ENCODE assay signal across 10 cellular contexts in the genomic region with DNA sequence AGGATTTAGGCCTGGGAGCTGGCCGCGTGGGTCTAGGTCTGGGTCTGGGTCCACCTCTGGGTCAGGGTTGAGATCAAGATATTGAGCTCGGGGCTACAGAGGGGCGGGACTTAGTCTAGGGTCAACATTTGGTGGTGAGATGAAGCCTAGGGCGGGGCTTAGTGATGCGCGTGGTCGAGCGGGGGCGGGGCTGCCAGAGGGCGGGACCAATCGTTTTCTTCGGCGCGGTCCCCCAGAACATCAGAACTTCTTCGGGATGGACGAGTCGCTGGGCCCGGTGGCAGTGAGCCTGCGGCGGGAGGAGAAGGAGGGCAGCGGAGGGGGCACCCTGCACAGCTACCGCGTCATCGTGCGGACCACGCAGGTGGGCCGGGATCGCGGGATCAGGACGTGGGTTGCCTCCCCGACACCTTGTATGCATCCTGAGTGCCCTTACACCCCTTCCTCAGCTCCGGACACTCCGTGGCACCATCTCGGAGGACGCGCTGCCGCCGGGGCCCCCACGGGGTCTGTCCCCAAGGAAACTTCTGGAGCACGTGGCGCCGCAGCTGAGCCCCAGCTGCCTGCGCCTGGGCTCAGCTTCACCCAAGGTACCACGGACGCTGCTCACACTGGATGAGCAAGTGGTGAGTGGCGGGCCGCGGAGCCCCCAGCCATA. TPM values are rescaled to one million over a fixed set of nuclear protein-coding genes. Genes with fewer than 3 reads are reported as not detected.
DNase-seq lines count a peak whose midpoint lies in the region; ATAC-seq, FAIRE-seq and TF ChIP-seq lines count a peak whose summit lies in the region.
"Had no signal": no experiment of that assay in that cellular context is flagged by ENCODE, and none has a peak within 500 bp of the region (broad histone marks: within the 10 kb centered on the region; RNA-seq: fewer than 3 reads in every experiment).

No MANE protein-coding gene starts in this region.

- no peaks in the 10 kb centered on the region for H3K79me2 ChIP-seq in HepG2 (ENCODE audit: insufficient read depth, low read length)

- no peak for TF ChIP-seq POLR2A in HepG2 (IDR thresholded peaks at IDR 0.05; ENCODE audit: insufficient read depth in 1 of 2, low read depth in 2 of 2, low read length in 2 of 2)
- no peak for TF ChIP-seq POLR2A in tibial nerve (IDR thresholded peaks at IDR 0.05)

- H3K27me3 ChIP-seq in HepG2 (ENCODE audit: control insufficient read depth in 1 of 2, insufficient read depth in 2 of 2, low read length in 2 of 2) (no peaks in the 10 kb centered on the region), tibial nerve (no peaks in the 10 kb centered on the region)
- H3K27me3 ChIP-seq: uterus had no signal

- no peak overlapping the region for H2AFZ ChIP-seq in HepG2 (ENCODE audit: low read length)

- H3K9me3 ChIP-seq in HepG2 (ENCODE audit: low read length) = no peaks in the 10 kb centered on the region
- no peaks in the 10 kb centered on the region for H3K9me3 ChIP-seq in tibial nerve
- H3K9me3 ChIP-seq: uterus had no signal

- H3K27ac Mint-ChIP-seq in activated naive CD8-positive, alpha-beta T cell treated with anti-CD3 and anti-CD28 coated beads, Interleukin-2, amount 10 ng/mL, durations not matched to agents 7 days and 5 days = peak overlapping the region; percentile 89

- TF ChIP-seq RAD21 in HepG2 (CRISPR knock-in tag; IDR thresholded peaks at IDR 0.05) = no peak

- TF ChIP-seq EP300 in HepG2 (IDR thresholded peaks at IDR 0.05; ENCODE audit: low read depth in 2 of 2, low read length in 2 of 2) (no peak), HepG2 (CRISPR knock-in tag; IDR thresholded peaks at IDR 0.05; ENCODE audit: borderline replicate concordance) (no peak), tibial nerve (IDR thresholded peaks at IDR 0.05) (no peak)

- H3K4me3 Mint-ChIP-seq in activated T-cell treated with anti-CD3 and anti-CD28 coated beads, Interleukin-2, amount 50 U/mL, for 4 hours = peak overlapping the region; percentile 89
- peak overlapping the region; percentile 92 for H3K4me3 Mint-ChIP-seq in activated naive CD8-positive, alpha-beta T cell treated with anti-CD3 and anti-CD28 coated beads, Interleukin-2, amount 10 ng/mL, durations not matched to agents 7 days and 5 days

- no peaks in the 10 kb centered on the region for H3K27me3 Mint-ChIP-seq in activated T-cell treated with anti-CD3 and anti-CD28 coated beads, Interleukin-2, amount 50 U/mL, for 4 hours (ENCODE audit: low read depth)
- no peaks in the 10 kb centered on the region for H3K27me3 Mint-ChIP-seq in activated naive CD8-positive, alpha-beta T cell treated with anti-CD3 and anti-CD28 coated beads, Interleukin-2, amount 10 ng/mL, durations not matched to agents 7 days and 5 days

- H3K36me3 ChIP-seq in HepG2 (replicated peaks in 1 of 2; ENCODE audit: control insufficient read depth in 1 of 2, insufficient read depth in 2 of 2, low read length in 2 of 2) (peaks cover 0 to under 1% of the 10 kb centered on the region in 2 experiments; a peak in 1 of 5 replicates), tibial nerve (peaks cover 0 to 64% (median 16%) of the 10 kb centered on the region in 3 donors)
- H3K36me3 ChIP-seq: uterus had no signal

- 95% methylated on average over 32 of the region's 49 CpGs for WGBS in HepG2 (ENCODE audit: low lambda C conversion rate)
- 41 to 56% methylated on average over 37 to 38 of the region's 49 CpGs for WGBS in tibial nerve, 2 donors

- H3K4me2 ChIP-seq in HepG2 (ENCODE audit: low read depth, low read length) = no peak overlapping the region

- H3K4me3 ChIP-seq in HepG2 (replicated peaks in 1 of 3; ENCODE audit: insufficient read depth in 1 of 3, low read depth in 2 of 3, low read length in 3 of 3) = no peak overlapping the region
- H3K4me3 ChIP-seq in tibial nerve = peak overlapping the region in 2 of 4 donors; percentile 70 to 90
- H3K4me3 ChIP-seq: uterus had no signal

- CTCF ChIA-PET in HepG2 (lab: Yijun Ruan, JAX; ENCODE audit: low intra/inter-chr PET ratio, low total read pairs) = no interaction called here

- H3K4me1 Mint-ChIP-seq in activated T-cell treated with anti-CD3 and anti-CD28 coated beads, Interleukin-2, amount 50 U/mL, for 4 hours (ENCODE audit: low read depth) = peaks cover 51% of the 10 kb centered on the region
- peaks cover 37% of the 10 kb centered on the region for H3K4me1 Mint-ChIP-seq in activated naive CD8-positive, alpha-beta T cell treated with anti-CD3 and anti-CD28 coated beads, Interleukin-2, amount 10 ng/mL, durations not matched to agents 7 days and 5 days

- H3K4me1 ChIP-seq in HepG2 (ENCODE audit: insufficient read depth, low read length) (peaks cover 37% of the 10 kb centered on the region), tibial nerve (peaks cover 0 to 71% (median 44%) of the 10 kb centered on the region in 4 donors)

- intact Hi-C loops in HepG2 (cut with micrococcal nuclease; ENCODE audit: unreplicated experiment) = no loop called here

- ATAC-seq in activated T-cell treated with anti-CD3 and anti-CD28 coated beads, Interleukin-2, amount 50 U/mL, for 4 hours = no peak
- no peak for ATAC-seq in activated naive CD8-positive, alpha-beta T cell treated with anti-CD3 and anti-CD28 coated beads, Interleukin-2, amount 10 ng/mL, durations not matched to agents 7 days and 5 days (ENCODE audit: low read depth)
- no peak for ATAC-seq in HepG2
- ATAC-seq in GM21528 (IDR thresholded peaks at IDR 0.05; ENCODE audit: low FRiP score, unreplicated experiment) = no peak
- ATAC-seq in HG02884 (IDR thresholded peaks at IDR 0.05; ENCODE audit: unreplicated experiment) = no peak

- TF ChIP-seq CTCF in HepG2 (CRISPR knock-in tag; IDR thresholded peaks at IDR 0.05) = no peak
- TF ChIP-seq CTCF in tibial nerve (IDR thresholded peaks at IDR 0.05) = no peak

- H4K20me1 ChIP-seq in HepG2 (ENCODE audit: insufficient read depth, low read length) = no peaks in the 10 kb centered on the region

- no peak for DNase-seq in activated T-cell treated with anti-CD3 and anti-CD28 coated beads, Interleukin-2, amount 50 U/mL, for 4 hours
- DNase-seq in activated T-cell treated with anti-CD3 and anti-CD28 coated beads for 4 hours (no peak), HepG2 (ENCODE audit: low spot score) (no peak), tibial nerve (ENCODE audit: low spot score in 2 of 2) (no peak), NCI-H2196 treated with DMSO at 0.1 percent for 48 hours (lab: John Stamatoyannopoulos, UW; ENCODE audit: unreplicated experiment) (no peak)
- DNase-seq in activated naive CD8-positive, alpha-beta T cell treated with anti-CD3 and anti-CD28 coated beads, Interleukin-2, amount 10 ng/mL, durations not matched to agents 7 days and 5 days = no peak
- DNase-seq: uterus had no signal

- H3K9me3 Mint-ChIP-seq in activated T-cell treated with anti-CD3 and anti-CD28 coated beads, Interleukin-2, amount 50 U/mL, for 4 hours = no peaks in the 10 kb centered on the region
- no peaks in the 10 kb centered on the region for H3K9me3 Mint-ChIP-seq in activated naive CD8-positive, alpha-beta T cell treated with anti-CD3 and anti-CD28 coated beads, Interleukin-2, amount 10 ng/mL, durations not matched to agents 7 days and 5 days

- no peak for FAIRE-seq in HepG2 (lab: Jason Lieb, UNC)

- in situ Hi-C loops in HepG2 (cut with HindIII; ENCODE audit: extremely low pct_ligation_motif_present, low pct_unique_long_range_greater_than_20kb) = no loop called here

- H3K36me3 Mint-ChIP-seq in activated T-cell treated with anti-CD3 and anti-CD28 coated beads, Interleukin-2, amount 50 U/mL, for 4 hours (ENCODE audit: insufficient read depth) = peaks cover 10% of the 10 kb centered on the region
- H3K36me3 Mint-ChIP-seq in activated naive CD8-positive, alpha-beta T cell treated with anti-CD3 and anti-CD28 coated beads, Interleukin-2, amount 10 ng/mL, durations not matched to agents 7 days and 5 days = peaks cover 19% of the 10 kb centered on the region

- POLR2A ChIA-PET in activated naive CD8-positive, alpha-beta T cell treated with anti-CD3 and anti-CD28 coated beads, Interleukin-2, amount 10 ng/mL, durations not matched to agents 7 days and 5 days (lab: Charles Lee) = interaction anchor here (9.3 kb wide), 1 partner anchor 10 kb away, joined by 182 read pairs; no protein-coding TSS in a partner anchor
- POLR2A ChIA-PET in HepG2 (lab: Yijun Ruan, JAX) = interaction anchor here (0.9 to 2.8 kb wide), 3 partner anchors 11 to 26 kb away, joined by 3 to 19 read pairs (median 3); no protein-coding TSS in a partner anchor

- H3K9ac ChIP-seq in HepG2 (ENCODE audit: insufficient read depth, low read depth, low read length) = no peak overlapping the region

- H3K27ac ChIP-seq in HepG2 (ENCODE audit: extremely low read length, insufficient read depth, low read length) (no peak overlapping the region), tibial nerve (peak overlapping the region in 3 of 4 donors; percentile 90 to 96 (median 91))
- H3K27ac ChIP-seq: uterus had no signal

- no TSS peak for BruUV-seq in HepG2 (replicated peaks; lab: Mats Ljungman, UMichigan)

RNA-seq across cellular contexts. Expression of gene SIPA1, which starts 4.2 kb away (rescaled TPM):
- 100 to 1,000 TPM in 1 of 3 donors, 10 to 100 TPM in 2; 80.0 to 101 (median 95.4) TPM for total RNA-seq in activated T-cell treated with anti-CD3 and anti-CD28 coated beads, Interleukin-2, amount 50 U/mL, for 4 hours
- total RNA-seq in activated naive CD8-positive, alpha-beta T cell treated with anti-CD3 and anti-CD28 coated beads, Interleukin-2, amount 10 ng/mL, durations not matched to agents 7 days and 5 days = 100 to 1,000 TPM; 245 to 266 TPM
- total RNA-seq in HepG2 (2016; rRNA removed; fragmentation: Illumina TruSeq; extraction: Trizol) (5.4 and 5.8 TPM in 2 replicates), tibial nerve (100 to 1,000 TPM in 1 of 4 donors, 10 to 100 TPM in 3; 50.2 to 103 (median 65.0) TPM)
- total RNA-seq in HepG2 (2016; cell fraction: cytosol; rRNA removed; fragmentation: Illumina TruSeq; extraction: Trizol; ENCODE audit: low read depth) = 2.4 and 2.5 TPM in 2 replicates
- 5.0 and 7.9 TPM in 2 replicates for total RNA-seq in HepG2 (2016; cell fraction: insoluble cytoplasmic fraction; rRNA removed; fragmentation: Illumina TruSeq; extraction: Trizol)
- 5.1 and 6.5 TPM in 2 replicates for total RNA-seq in HepG2 (2016; cell fraction: membrane; rRNA removed; fragmentation: Illumina TruSeq; extraction: Trizol)
- 4.5 and 6.8 TPM in 2 replicates for total RNA-seq in HepG2 (2016; cell fraction: nucleus; rRNA removed; fragmentation: Illumina TruSeq; extraction: Trizol)
- polyA plus RNA-seq in HepG2 (2011; rRNA removed) = 7.7 and 9.1 TPM in 2 replicates
- 4.1 and 8.2 TPM in 2 replicates for polyA plus RNA-seq in HepG2 (2011; cell fraction: cytosol; rRNA removed)
- polyA plus RNA-seq in HepG2 (2011; cell fraction: nucleus; rRNA removed) = 29.6 and 37.0 TPM in 2 replicates
- polyA plus RNA-seq in HepG2 (2012) = 4.6 and 5.8 TPM in 2 replicates
- 2.6 and 2.8 TPM in 2 replicates for polyA plus RNA-seq in HepG2 (2016; cell fraction: cytosol; fragmentation: Illumina TruSeq; extraction: Trizol; ENCODE audit: low read depth)
- 4.1 and 5.0 TPM in 2 replicates for polyA plus RNA-seq in HepG2 (2016; cell fraction: insoluble cytoplasmic fraction; fragmentation: Illumina TruSeq; extraction: Trizol; ENCODE audit: low read depth)
- 4.4 and 5.1 TPM in 2 replicates for polyA plus RNA-seq in HepG2 (2016; cell fraction: membrane; fragmentation: Illumina TruSeq; extraction: Trizol; ENCODE audit: low read depth)
- polyA plus RNA-seq in HepG2 (2016; cell fraction: nucleus; fragmentation: Illumina TruSeq; extraction: Trizol; ENCODE audit: insufficient read depth, low read depth) = 10.2 and 11.1 TPM in 2 replicates
- polyA minus RNA-seq in HepG2 (2011; rRNA and poly(A)+ RNA removed; ENCODE audit: low replicate concordance) = 33.6 and 36.0 TPM in 2 replicates
- polyA minus RNA-seq in HepG2 (2011; cell fraction: cytosol; rRNA and poly(A)+ RNA removed) = 9.0 and 11.6 TPM in 2 replicates
- 6.8 and 10.8 TPM in 2 replicates for polyA minus RNA-seq in HepG2 (2011; cell fraction: nucleus; rRNA and poly(A)+ RNA removed)

RNA-seq across cellular contexts. Expression of gene RELA, which starts 20.6 kb away (rescaled TPM):
- 100 to 1,000 TPM; 108 to 118 (median 111) TPM for total RNA-seq in activated T-cell treated with anti-CD3 and anti-CD28 coated beads, Interleukin-2, amount 50 U/mL, for 4 hours
- total RNA-seq in activated naive CD8-positive, alpha-beta T cell treated with anti-CD3 and anti-CD28 coated beads, Interleukin-2, amount 10 ng/mL, durations not matched to agents 7 days and 5 days = 100 to 1,000 TPM; 112 to 117 TPM
- total RNA-seq in HepG2 (2016; rRNA removed; fragmentation: Illumina TruSeq; extraction: Trizol) (18.7 and 21.4 TPM in 2 replicates), tibial nerve (10 to 100 TPM; 44.6 to 70.8 (median 51.7) TPM)
- total RNA-seq in HepG2 (2016; cell fraction: cytosol; rRNA removed; fragmentation: Illumina TruSeq; extraction: Trizol; ENCODE audit: low read depth) = 13.2 and 15.2 TPM in 2 replicates
- 18.1 and 22.6 TPM in 2 replicates for total RNA-seq in HepG2 (2016; cell fraction: insoluble cytoplasmic fraction; rRNA removed; fragmentation: Illumina TruSeq; extraction: Trizol)
- total RNA-seq in HepG2 (2016; cell fraction: membrane; rRNA removed; fragmentation: Illumina TruSeq; extraction: Trizol) = 29.5 and 31.1 TPM in 2 replicates
- total RNA-seq in HepG2 (2016; cell fraction: nucleus; rRNA removed; fragmentation: Illumina TruSeq; extraction: Trizol) = 22.2 and 24.4 TPM in 2 replicates
- 40.5 and 51.0 TPM in 2 replicates for polyA plus RNA-seq in HepG2 (2011; rRNA removed)
- 17.1 and 18.5 TPM in 2 replicates for polyA plus RNA-seq in HepG2 (2011; cell fraction: cytosol; rRNA removed)
- 130 and 135 TPM in 2 replicates for polyA plus RNA-seq in HepG2 (2011; cell fraction: nucleus; rRNA removed)
- 35.3 and 47.6 TPM in 2 replicates for polyA plus RNA-seq in HepG2 (2012)
- 18.5 and 18.9 TPM in 2 replicates for polyA plus RNA-seq in HepG2 (2016; cell fraction: cytosol; fragmentation: Illumina TruSeq; extraction: Trizol; ENCODE audit: low read depth)
- 29.6 and 39.8 TPM in 2 replicates for polyA plus RNA-seq in HepG2 (2016; cell fraction: insoluble cytoplasmic fraction; fragmentation: Illumina TruSeq; extraction: Trizol; ENCODE audit: low read depth)
- 31.6 and 34.3 TPM in 2 replicates for polyA plus RNA-seq in HepG2 (2016; cell fraction: membrane; fragmentation: Illumina TruSeq; extraction: Trizol; ENCODE audit: low read depth)
- polyA plus RNA-seq in HepG2 (2016; cell fraction: nucleus; fragmentation: Illumina TruSeq; extraction: Trizol; ENCODE audit: insufficient read depth, low read depth) = 67.4 and 71.3 TPM in 2 replicates
- 44.8 and 56.8 TPM in 2 replicates for polyA minus RNA-seq in HepG2 (2011; rRNA and poly(A)+ RNA removed; ENCODE audit: low replicate concordance)
- 19.2 and 21.1 TPM in 2 replicates for polyA minus RNA-seq in HepG2 (2011; cell fraction: cytosol; rRNA and poly(A)+ RNA removed)
- polyA minus RNA-seq in HepG2 (2011; cell fraction: nucleus; rRNA and poly(A)+ RNA removed) = 31.7 and 34.9 TPM in 2 replicates

RNA-seq across cellular contexts. Expression of gene PCNX3, which starts 26.6 kb away (rescaled TPM):
- total RNA-seq in activated T-cell treated with anti-CD3 and anti-CD28 coated beads, Interleukin-2, amount 50 U/mL, for 4 hours = 10 to 100 TPM; 55.8 to 59.7 (median 59.5) TPM
- 10 to 100 TPM; 57.2 to 60.2 TPM for total RNA-seq in activated naive CD8-positive, alpha-beta T cell treated with anti-CD3 and anti-CD28 coated beads, Interleukin-2, amount 10 ng/mL, durations not matched to agents 7 days and 5 days
- total RNA-seq in HepG2 (2016; rRNA removed; fragmentation: Illumina TruSeq; extraction: Trizol) (14.5 and 23.0 TPM in 2 replicates), tibial nerve (10 to 100 TPM; 21.0 to 53.4 (median 29.8) TPM)
- 8.5 and 8.7 TPM in 2 replicates for total RNA-seq in HepG2 (2016; cell fraction: cytosol; rRNA removed; fragmentation: Illumina TruSeq; extraction: Trizol; ENCODE audit: low read depth)
- total RNA-seq in HepG2 (2016; cell fraction: insoluble cytoplasmic fraction; rRNA removed; fragmentation: Illumina TruSeq; extraction: Trizol) = 12.2 and 22.7 TPM in 2 replicates
- total RNA-seq in HepG2 (2016; cell fraction: membrane; rRNA removed; fragmentation: Illumina TruSeq; extraction: Trizol) = 9.3 and 9.7 TPM in 2 replicates
- 26.0 and 33.8 TPM in 2 replicates for total RNA-seq in HepG2 (2016; cell fraction: nucleus; rRNA removed; fragmentation: Illumina TruSeq; extraction: Trizol)
- polyA plus RNA-seq in HepG2 (2011; rRNA removed) = 16.2 and 23.1 TPM in 2 replicates
- 12.7 and 17.1 TPM in 2 replicates for polyA plus RNA-seq in HepG2 (2011; cell fraction: cytosol; rRNA removed)
- polyA plus RNA-seq in HepG2 (2011; cell fraction: nucleus; rRNA removed) = 99.5 and 123 TPM in 2 replicates
- polyA plus RNA-seq in HepG2 (2012) = 14.4 and 24.5 TPM in 2 replicates
- polyA plus RNA-seq in HepG2 (2016; cell fraction: cytosol; fragmentation: Illumina TruSeq; extraction: Trizol; ENCODE audit: low read depth) = 4.3 and 4.9 TPM in 2 replicates
- polyA plus RNA-seq in HepG2 (2016; cell fraction: insoluble cytoplasmic fraction; fragmentation: Illumina TruSeq; extraction: Trizol; ENCODE audit: low read depth) = 14.3 and 21.7 TPM in 2 replicates
- 5.8 and 6.9 TPM in 2 replicates for polyA plus RNA-seq in HepG2 (2016; cell fraction: membrane; fragmentation: Illumina TruSeq; extraction: Trizol; ENCODE audit: low read depth)
- polyA plus RNA-seq in HepG2 (2016; cell fraction: nucleus; fragmentation: Illumina TruSeq; extraction: Trizol; ENCODE audit: insufficient read depth, low read depth) = 68.2 and 73.5 TPM in 2 replicates
- 35.6 and 67.6 TPM in 2 replicates for polyA minus RNA-seq in HepG2 (2011; rRNA and poly(A)+ RNA removed; ENCODE audit: low replicate concordance)
- polyA minus RNA-seq in HepG2 (2011; cell fraction: cytosol; rRNA and poly(A)+ RNA removed) = 23.3 and 27.8 TPM in 2 replicates
- polyA minus RNA-seq in HepG2 (2011; cell fraction: nucleus; rRNA and poly(A)+ RNA removed) = 32.3 and 32.8 TPM in 2 replicates

RNA-seq across cellular contexts. Expression of gene MAP3K11, which starts 28.1 kb away (rescaled TPM):
- 10 to 100 TPM; 71.8 to 87.1 (median 74.3) TPM for total RNA-seq in activated T-cell treated with anti-CD3 and anti-CD28 coated beads, Interleukin-2, amount 50 U/mL, for 4 hours
- 10 to 100 TPM; 69.9 to 73.1 TPM for total RNA-seq in activated naive CD8-positive, alpha-beta T cell treated with anti-CD3 and anti-CD28 coated beads, Interleukin-2, amount 10 ng/mL, durations not matched to agents 7 days and 5 days
- total RNA-seq in HepG2 (2016; rRNA removed; fragmentation: Illumina TruSeq; extraction: Trizol) = 35.6 and 51.5 TPM in 2 replicates
- total RNA-seq in HepG2 (2016; cell fraction: cytosol; rRNA removed; fragmentation: Illumina TruSeq; extraction: Trizol; ENCODE audit: low read depth) = 9.8 and 11.0 TPM in 2 replicates
- 28.4 and 51.3 TPM in 2 replicates for total RNA-seq in HepG2 (2016; cell fraction: insoluble cytoplasmic fraction; rRNA removed; fragmentation: Illumina TruSeq; extraction: Trizol)
- total RNA-seq in HepG2 (2016; cell fraction: membrane; rRNA removed; fragmentation: Illumina TruSeq; extraction: Trizol) = 23.9 and 24.4 TPM in 2 replicates
- 38.3 and 44.6 TPM in 2 replicates for total RNA-seq in HepG2 (2016; cell fraction: nucleus; rRNA removed; fragmentation: Illumina TruSeq; extraction: Trizol)
- 35.9 and 54.6 TPM in 2 replicates for polyA plus RNA-seq in HepG2 (2011; rRNA removed)
- 29.9 and 43.3 TPM in 2 replicates for polyA plus RNA-seq in HepG2 (2011; cell fraction: cytosol; rRNA removed)
- 105 and 109 TPM in 2 replicates for polyA plus RNA-seq in HepG2 (2011; cell fraction: nucleus; rRNA removed)
- polyA plus RNA-seq in HepG2 (2012) = 41.6 and 47.6 TPM in 2 replicates
- 10.0 and 10.8 TPM in 2 replicates for polyA plus RNA-seq in HepG2 (2016; cell fraction: cytosol; fragmentation: Illumina TruSeq; extraction: Trizol; ENCODE audit: low read depth)
- polyA plus RNA-seq in HepG2 (2016; cell fraction: insoluble cytoplasmic fraction; fragmentation: Illumina TruSeq; extraction: Trizol; ENCODE audit: low read depth) = 43.2 and 55.5 TPM in 2 replicates
- 24.5 and 29.1 TPM in 2 replicates for polyA plus RNA-seq in HepG2 (2016; cell fraction: membrane; fragmentation: Illumina TruSeq; extraction: Trizol; ENCODE audit: low read depth)
- polyA plus RNA-seq in HepG2 (2016; cell fraction: nucleus; fragmentation: Illumina TruSeq; extraction: Trizol; ENCODE audit: insufficient read depth, low read depth) = 98.1 and 107 TPM in 2 replicates
- 59.8 and 117 TPM in 2 replicates for polyA minus RNA-seq in HepG2 (2011; rRNA and poly(A)+ RNA removed; ENCODE audit: low replicate concordance)
- 35.9 and 41.2 TPM in 2 replicates for polyA minus RNA-seq in HepG2 (2011; cell fraction: cytosol; rRNA and poly(A)+ RNA removed)
- 61.7 and 76.1 TPM in 2 replicates for polyA minus RNA-seq in HepG2 (2011; cell fraction: nucleus; rRNA and poly(A)+ RNA removed)
- total RNA-seq in tibial nerve = 100 to 1,000 TPM in 1 of 4 donors, 10 to 100 TPM in 3; 64.2 to 112 (median 83.9) TPM

RNA-seq across cellular contexts. Expression of gene KCNK7, which starts 46.5 kb away (rescaled TPM):
- 1 to 10 TPM; 1.4 to 2.1 (median 1.4) TPM for total RNA-seq in activated T-cell treated with anti-CD3 and anti-CD28 coated beads, Interleukin-2, amount 50 U/mL, for 4 hours
- total RNA-seq in activated naive CD8-positive, alpha-beta T cell treated with anti-CD3 and anti-CD28 coated beads, Interleukin-2, amount 10 ng/mL, durations not matched to agents 7 days and 5 days = 1 to 10 TPM in 1 of 2 experiments, under 1 TPM in 1; 0.96 to 1.0 TPM
- total RNA-seq in HepG2 (2016; rRNA removed; fragmentation: Illumina TruSeq; extraction: Trizol) = not detected in 2 replicates
- not detected in 2 replicates for total RNA-seq in HepG2 (2016; cell fraction: cytosol; rRNA removed; fragmentation: Illumina TruSeq; extraction: Trizol; ENCODE audit: low read depth)
- not detected in 2 replicates for total RNA-seq in HepG2 (2016; cell fraction: insoluble cytoplasmic fraction; rRNA removed; fragmentation: Illumina TruSeq; extraction: Trizol)
- total RNA-seq in HepG2 (2016; cell fraction: membrane; rRNA removed; fragmentation: Illumina TruSeq; extraction: Trizol) = not detected in 2 replicates
- total RNA-seq in HepG2 (2016; cell fraction: nucleus; rRNA removed; fragmentation: Illumina TruSeq; extraction: Trizol) = 1.2 TPM in 1 of 2 replicates, not detected in the other
- polyA plus RNA-seq in HepG2 (2011; rRNA removed) = 0.11 and 0.14 TPM in 2 replicates
- 0.04 TPM in 1 of 2 replicates, not detected in the other for polyA plus RNA-seq in HepG2 (2011; cell fraction: cytosol; rRNA removed)
- polyA plus RNA-seq in HepG2 (2011; cell fraction: nucleus; rRNA removed) = 0.69 and 0.97 TPM in 2 replicates
- 0.28 TPM in 1 of 2 replicates, not detected in the other for polyA plus RNA-seq in HepG2 (2012)
- polyA plus RNA-seq in HepG2 (2016; cell fraction: cytosol; fragmentation: Illumina TruSeq; extraction: Trizol; ENCODE audit: low read depth) = not detected in 2 replicates
- not detected in 2 replicates for polyA plus RNA-seq in HepG2 (2016; cell fraction: insoluble cytoplasmic fraction; fragmentation: Illumina TruSeq; extraction: Trizol; ENCODE audit: low read depth)
- polyA plus RNA-seq in HepG2 (2016; cell fraction: membrane; fragmentation: Illumina TruSeq; extraction: Trizol; ENCODE audit: low read depth) = not detected in 2 replicates
- 0.38 and 0.77 TPM in 2 replicates for polyA plus RNA-seq in HepG2 (2016; cell fraction: nucleus; fragmentation: Illumina TruSeq; extraction: Trizol; ENCODE audit: insufficient read depth, low read depth)
- 0.33 and 0.90 TPM in 2 replicates for polyA minus RNA-seq in HepG2 (2011; rRNA and poly(A)+ RNA removed; ENCODE audit: low replicate concordance)
- polyA minus RNA-seq in HepG2 (2011; cell fraction: cytosol; rRNA and poly(A)+ RNA removed) = not detected in 2 replicates
- polyA minus RNA-seq in HepG2 (2011; cell fraction: nucleus; rRNA and poly(A)+ RNA removed) = 0.75 and 1.2 TPM in 2 replicates
- total RNA-seq in tibial nerve = 1 to 10 TPM in 2 of 4 donors, under 1 TPM in 1, not detected in 1; 0.63 to 3.3 (median 1.2) TPM
- total RNA-seq: SK-MEL-5 had no signal
